In genomic region chr4:186887211-186887785, GRCh38 we compare ENCODE assay signal across 15 cellular contexts.
DNase-seq lines count a peak whose midpoint lies in the region; ATAC-seq, FAIRE-seq and TF ChIP-seq lines count a peak whose summit lies in the region.
"Had no signal": no experiment of that assay in that cellular context is flagged by ENCODE, and none has a peak within 500 bp of the region (broad histone marks: within the 10 kb centered on the region; RNA-seq: fewer than 3 reads in every experiment).

No MANE protein-coding gene starts in this region.

- H3K27me3 Mint-ChIP-seq in T-cell: no peaks in the 10 kb centered on the region
- H3K27me3 Mint-ChIP-seq: dendritic cell treated with granulocyte-macrophage colony-stimulating factor and Interleukin-4, amounts not matched to agents 40 ng/mL and 50 ng/mL, for 4 days; progenitor cell of endocrine pancreas had no signal

- no peak for TF ChIP-seq POLR2A in K562 (conservative IDR thresholded peaks at IDR 0.05)

- H3K79me2 ChIP-seq in Loucy (ENCODE audit: insufficient read depth, low read length): no peaks in the 10 kb centered on the region
- H3K79me2 ChIP-seq in K562 (ENCODE audit: control insufficient read depth, insufficient read depth, low read length): peaks cover 28% of the 10 kb centered on the region

- H3F3A ChIP-seq in Loucy (ENCODE audit: low read depth): no peaks in the 10 kb centered on the region

- in situ Hi-C loops in K562 (cut with MboI): no loop called here

- H4K20me1 ChIP-seq in BLaER1 (no peaks in the 10 kb centered on the region), Loucy (ENCODE audit: insufficient read depth, low read length, poor library complexity, severe bottlenecking) (no peaks in the 10 kb centered on the region), K562 (replicated peaks; ENCODE audit: control insufficient read depth, insufficient read depth, low read length) (no peaks in the 10 kb centered on the region)

- H3K9me3 ChIP-seq in BLaER1: peaks cover 27% of the 10 kb centered on the region
- H3K9me3 ChIP-seq in Loucy (ENCODE audit: insufficient read depth, low read depth, low read length): no peaks in the 10 kb centered on the region
- H3K9me3 ChIP-seq in K562 (replicated peaks; ENCODE audit: control insufficient read depth, insufficient read depth, low read depth, low read length): peaks cover 5% of the 10 kb centered on the region; the same call in 1 of the 2 replicates
- H3K9me3 ChIP-seq in BE2C: no peaks in the 10 kb centered on the region
- H3K9me3 ChIP-seq: adrenal gland had no signal

- H3K4me2 ChIP-seq in BLaER1 (peak overlapping the region; percentile 58), Loucy (ENCODE audit: low read depth, low read length, poor library complexity, severe bottlenecking) (no peak overlapping the region), K562 (ENCODE audit: insufficient read depth, low read length) (peak overlapping the region; percentile 67)

- FAIRE-seq in K562 (lab: Jason Lieb, UNC): peak; percentile 15

- no peak for TF ChIP-seq EP300 in K562 (IDR thresholded peaks at IDR 0.05; ENCODE audit: low read length)

- no peaks in the 10 kb centered on the region for H3K9me1 ChIP-seq in K562 (ENCODE audit: control insufficient read depth, insufficient read depth, low read length)

- peaks cover 3 to 20% (median 8%) of the 10 kb centered on the region in 3 donors for H3K9me3 Mint-ChIP-seq in T-cell

- H3K4me3 ChIP-seq in BLaER1: no peak overlapping the region
- no peak overlapping the region for H3K4me3 ChIP-seq in Loucy (ENCODE audit: low read length, poor library complexity, severe bottlenecking)
- peak overlapping the region; percentile 64 for H3K4me3 ChIP-seq in K562
- no peak overlapping the region for H3K4me3 ChIP-seq in BE2C (ENCODE audit: low read depth, low read length)
- H3K4me3 ChIP-seq: adrenal gland had no signal

- intact Hi-C loops in K562 (cut with micrococcal nuclease): loop anchor here (5.0 kb wide), 2 partner anchors 110 to 160 kb away; no protein-coding TSS in a partner anchor

- BruUV-seq in K562 (replicated peaks; lab: Mats Ljungman, UMichigan): no TSS peak

- CTCF ChIA-PET in K562 (lab: Yijun Ruan, JAX; ENCODE audit: low intra/inter-chr PET ratio) (no interaction called here), T-cell (lab: Charles Lee) (no interaction called here)

- peak in 1 of 4 experiments; percentile 20 for DNase-seq in K562 (ENCODE audit: extremely low read depth in 1 of 4, low spot score in 3 of 4)
- peak; percentile 78 for DNase-seq in left kidney (ENCODE audit: low read depth, low spot score)
- DNase-seq in iPS-NIHi11 (ENCODE audit: low spot score): no peak
- no peak for DNase-seq in BE2C
- DNase-seq in T-cell: no peak
- DNase-seq: activated CD4-positive, alpha-beta T cell treated with anti-CD3 and anti-CD28 coated beads for 4 hours; adrenal gland; midbrain; NCI-H2171 treated with DMSO at 0.1 percent for 48 hours had no signal

- no peaks in the 10 kb centered on the region for H3K4me1 Mint-ChIP-seq in T-cell

- TF ChIP-seq CTCF in Loucy (conservative IDR thresholded peaks at IDR 0.05; ENCODE audit: low read length) (no peak), K562 (IDR thresholded peaks at IDR 0.05 in 2 of 3, conservative IDR thresholded peaks at IDR 0.05 in 1 of 3; ENCODE audit: insufficient read depth in 2 of 3, low read depth in 1 of 3, low read length in 3 of 3) (no peak), BE2C (IDR thresholded peaks at IDR 0.05; ENCODE audit: low read depth, low read length) (no peak)

- H3K4me3 Mint-ChIP-seq in T-cell: no peak overlapping the region
- H3K4me3 Mint-ChIP-seq: dendritic cell treated with granulocyte-macrophage colony-stimulating factor and Interleukin-4, amounts not matched to agents 40 ng/mL and 50 ng/mL, for 4 days had no signal

- no peaks in the 10 kb centered on the region for H3K9me2 ChIP-seq in Loucy (replicated peaks; ENCODE audit: low read depth, low read length)

- H2AFZ ChIP-seq in Loucy (ENCODE audit: low read length): peak overlapping the region; percentile 45; the same call in 1 of the 2 replicates
- no peak overlapping the region for H2AFZ ChIP-seq in K562 (ENCODE audit: low read depth, low read length)

- H3K27ac Mint-ChIP-seq in T-cell: no peak overlapping the region
- H3K27ac Mint-ChIP-seq: dendritic cell treated with granulocyte-macrophage colony-stimulating factor and Interleukin-4, amounts not matched to agents 40 ng/mL and 50 ng/mL, for 4 days; progenitor cell of endocrine pancreas had no signal

- H3K36me3 ChIP-seq in BLaER1 (0 out of 2 replicates have a peak, but pooled peaks cover 5% of the 10 kb centered on the region), Loucy (ENCODE audit: insufficient read depth, low read length) (no peaks in the 10 kb centered on the region), K562 (ENCODE audit: control insufficient read depth, insufficient read depth, low read length) (peaks cover 6% of the 10 kb centered on the region; the same call in 2 of the 3 replicates), BE2C (no peaks in the 10 kb centered on the region)
- H3K36me3 ChIP-seq: adrenal gland had no signal

- H3K4me1 ChIP-seq in BLaER1 (peaks cover 31% of the 10 kb centered on the region), Loucy (ENCODE audit: insufficient read depth, low read length, poor library complexity, severe bottlenecking) (peaks cover 8% of the 10 kb centered on the region), K562 (replicated peaks in 1 of 2; ENCODE audit: control insufficient read depth in 2 of 2, insufficient read depth in 2 of 2, low read length in 2 of 2) (peaks cover 8 to 16% of the 10 kb centered on the region in 2 experiments; a peak in 3 of 5 replicates), BE2C (no peaks in the 10 kb centered on the region)
- H3K4me1 ChIP-seq: adrenal gland had no signal

- H3K27me3 ChIP-seq in BLaER1 (no peaks in the 10 kb centered on the region), Loucy (ENCODE audit: insufficient read depth, low read length, poor library complexity, severe bottlenecking) (no peaks in the 10 kb centered on the region), K562 (ENCODE audit: control insufficient read depth in 2 of 2, insufficient read depth in 2 of 2, low read length in 2 of 2) (no peaks in the 10 kb centered on the region), BE2C (no peaks in the 10 kb centered on the region)
- H3K27me3 ChIP-seq: adrenal gland had no signal

- H3K9ac ChIP-seq in BLaER1 (0 out of 2 replicates have a peak overlapping the region, but pooled peaks have one; percentile 26), Loucy (ENCODE audit: low read depth, low read length, poor library complexity, severe bottlenecking) (no peak overlapping the region), K562 (ENCODE audit: insufficient read depth in 1 of 2, low read depth in 2 of 2, low read length in 2 of 2) (peak overlapping the region in 1 of 2 experiments; percentile 65; a peak in 2 of 4 replicates)

- peak; percentile 18; the same call in 1 of the 3 replicates for ATAC-seq in K562
- ATAC-seq in GM19395 (IDR thresholded peaks at IDR 0.05; ENCODE audit: unreplicated experiment): no peak
- ATAC-seq in T-cell (replicated peaks in 1 of 4): no peak
- ATAC-seq: HCT116 had no signal

- no peaks in the 10 kb centered on the region for H3K36me3 Mint-ChIP-seq in T-cell

- WGBS in K562 (ENCODE audit: insufficient coverage, low coverage, missing lambda C conversion rate): 9% methylated on average over 6 of the region's 6 CpGs

- POLR2A ChIA-PET in K562 (lab: Yijun Ruan, JAX): no interaction called here
- POLR2A ChIA-PET in T-cell (lab: Charles Lee): no interaction called here

- H3K27ac ChIP-seq in BLaER1: peak overlapping the region; percentile 72
- no peak overlapping the region for H3K27ac ChIP-seq in K562 (ENCODE audit: extremely low read depth, low read depth, low read length)
- H3K27ac ChIP-seq: adrenal gland had no signal

- TF ChIP-seq RAD21 in K562 (CRISPR knock-in tag; conservative IDR thresholded peaks at IDR 0.05 in 1 of 2, IDR thresholded peaks at IDR 0.05 in 1 of 2): no peak

TF ChIP-seq in K562, 482 proteins besides CTCF, POLR2A, EP300 and RAD21 (continues in another document):
- TF ChIP-seq TBP (optimal IDR thresholded peaks at IDR 0.05; ENCODE audit: low read depth, low read length) (no peak), HMBOX1 (IDR thresholded peaks at IDR 0.05) (0 out of 2 replicates have a peak, but pooled peaks have one; percentile 27), U2AF1 (optimal IDR thresholded peaks at IDR 0.05; ENCODE audit: low read depth, low read length) (no peak), CEBPB (tag; IDR thresholded peaks at IDR 0.05) (0 out of 2 replicates have a peak, but pooled peaks have one; percentile 31), PBX2 (CRISPR knock-in tag; IDR thresholded peaks at IDR 0.05; ENCODE audit: low read depth) (no peak), PBX2 (tag; conservative IDR thresholded peaks at IDR 0.05; ENCODE audit: low read depth) (0 out of 2 replicates have a peak, but pooled peaks have one; percentile 21)
